10 cellular contexts compared by ENCODE assay signal in genomic region chr4:15691346-15692140, GRCh38. TPM values are rescaled to one million over a fixed set of nuclear protein-coding genes. Genes with fewer than 3 reads are reported as not detected.
A peak's percentile ranks its signal among the peaks of the same experiment; 100 is the strongest.
DNase-seq lines count a peak whose midpoint lies in the region; ATAC-seq, FAIRE-seq and TF ChIP-seq lines count a peak whose summit lies in the region.
"Had no signal": no experiment of that assay in that cellular context is flagged by ENCODE, and none has a peak within 500 bp of the region (broad histone marks: within the 10 kb centered on the region; RNA-seq: fewer than 3 reads in every experiment).

No MANE protein-coding gene starts in this region.

- H3K36me3 ChIP-seq in right lobe of liver = peaks cover 0 to 15% (median 0%) of the 10 kb centered on the region in 4 donors

- peak overlapping the region in 2 of 3 donors; percentile 34 to 38 for H3K27ac ChIP-seq in right lobe of liver

- 54% methylated on average over 3 of the region's 3 CpGs for WGBS in right lobe of liver (ENCODE audit: insufficient coverage, low coverage, low lambda C conversion rate, missing lambda C conversion rate)

- ATAC-seq in right lobe of liver (peak; percentile 54 to 80 (median 64)), GM21717 (IDR thresholded peaks at IDR 0.05; ENCODE audit: unreplicated experiment) (no peak), GM19351 (IDR thresholded peaks at IDR 0.05; ENCODE audit: unreplicated experiment) (no peak), HG03565 (IDR thresholded peaks at IDR 0.05; ENCODE audit: unreplicated experiment) (no peak)
- ATAC-seq: natural killer cell treated with Interleukin-12 subunit alpha and Interleukin-12 subunit beta and Interleukin-15 and Interleukin-18, amount 100 ng/mL, for 72 hours had no signal

- no peaks in the 10 kb centered on the region for H3K9me3 ChIP-seq in right lobe of liver

- no peaks in the 10 kb centered on the region for H3K27me3 ChIP-seq in right lobe of liver

- H3K4me3 ChIP-seq in AG10803 (ENCODE audit: low read length) (no peak overlapping the region), choroid plexus epithelial cell (ENCODE audit: low read depth, low read length) (no peak overlapping the region), right lobe of liver (no peak overlapping the region)

- TF ChIP-seq POLR2A in right lobe of liver (IDR thresholded peaks at IDR 0.05) (no peak), H54 (IDR thresholded peaks at IDR 0.05; ENCODE audit: low read depth, low read length) (no peak)

- DNase-seq in AG10803 (ENCODE audit: low read depth) = peak; percentile 68
- DNase-seq in LHCN-M2 (ENCODE audit: low read depth) = peak; percentile 97
- DNase-seq in choroid plexus epithelial cell (ENCODE audit: low read depth) = peak; percentile 64
- no peak for DNase-seq in right lobe of liver
- DNase-seq in H54 (ENCODE audit: insufficient read length, low spot score) = no peak
- DNase-seq: CD8-positive, alpha-beta memory T cell had no signal

- no peak for FAIRE-seq in H54 (lab: Jason Lieb, UNC)

- intact Hi-C loops in right lobe of liver (cut with DNase I) = no loop called here

- peaks cover 0 to 10% (median 3%) of the 10 kb centered on the region in 4 donors for H3K4me1 ChIP-seq in right lobe of liver

- TF ChIP-seq CTCF in AG10803 (conservative IDR thresholded peaks at IDR 0.05; ENCODE audit: low read length) = no peak
- no peak for TF ChIP-seq CTCF in choroid plexus epithelial cell (conservative IDR thresholded peaks at IDR 0.05; ENCODE audit: low read depth, low read length)
- TF ChIP-seq CTCF in right lobe of liver (IDR thresholded peaks at IDR 0.05) = no peak

RNA-seq across cellular contexts. Expression of gene FAM200B, which starts 9.9 kb away (rescaled TPM):
- total RNA-seq in LHCN-M2 (2014; rRNA removed) (53.0 and 59.3 TPM in 2 replicates), right lobe of liver (10 to 100 TPM; 11.8 to 20.9 (median 16.7) TPM)
- polyA plus RNA-seq in LHCN-M2 (2012) = 96.7 TPM

RNA-seq across cellular contexts. Expression of gene BST1, which starts 11.3 kb away (rescaled TPM):
- total RNA-seq in LHCN-M2 (2014; rRNA removed) = 1.0 and 2.2 TPM in 2 replicates
- polyA plus RNA-seq in LHCN-M2 (2012) = 6.0 TPM
- 1 to 10 TPM; 2.7 to 5.3 (median 4.3) TPM for total RNA-seq in right lobe of liver

RNA-seq across cellular contexts. Expression of gene FBXL5, which starts 36.4 kb away (rescaled TPM):
- 165 and 167 TPM in 2 replicates for total RNA-seq in LHCN-M2 (2014; rRNA removed)
- 65.0 TPM for polyA plus RNA-seq in LHCN-M2 (2012)
- total RNA-seq in right lobe of liver = 10 to 100 TPM; 38.3 to 59.5 (median 46.8) TPM

Comparison
In these comparisons a context has a peak if more than half of its experiments do, and no peak if none do; other contexts are left out.
1. DNase-seq: peak in AG10803 (single experiment), LHCN-M2 (single experiment) and choroid plexus epithelial cell (single experiment); none in right lobe of liver (0 of 3) and H54 (single experiment).
2. ATAC-seq: peak in right lobe of liver (4 of 4); none in GM21717 (single experiment), GM19351 (single experiment) and HG03565 (single experiment).